8 cellular contexts compared by ENCODE assay signal in the genomic region with DNA sequence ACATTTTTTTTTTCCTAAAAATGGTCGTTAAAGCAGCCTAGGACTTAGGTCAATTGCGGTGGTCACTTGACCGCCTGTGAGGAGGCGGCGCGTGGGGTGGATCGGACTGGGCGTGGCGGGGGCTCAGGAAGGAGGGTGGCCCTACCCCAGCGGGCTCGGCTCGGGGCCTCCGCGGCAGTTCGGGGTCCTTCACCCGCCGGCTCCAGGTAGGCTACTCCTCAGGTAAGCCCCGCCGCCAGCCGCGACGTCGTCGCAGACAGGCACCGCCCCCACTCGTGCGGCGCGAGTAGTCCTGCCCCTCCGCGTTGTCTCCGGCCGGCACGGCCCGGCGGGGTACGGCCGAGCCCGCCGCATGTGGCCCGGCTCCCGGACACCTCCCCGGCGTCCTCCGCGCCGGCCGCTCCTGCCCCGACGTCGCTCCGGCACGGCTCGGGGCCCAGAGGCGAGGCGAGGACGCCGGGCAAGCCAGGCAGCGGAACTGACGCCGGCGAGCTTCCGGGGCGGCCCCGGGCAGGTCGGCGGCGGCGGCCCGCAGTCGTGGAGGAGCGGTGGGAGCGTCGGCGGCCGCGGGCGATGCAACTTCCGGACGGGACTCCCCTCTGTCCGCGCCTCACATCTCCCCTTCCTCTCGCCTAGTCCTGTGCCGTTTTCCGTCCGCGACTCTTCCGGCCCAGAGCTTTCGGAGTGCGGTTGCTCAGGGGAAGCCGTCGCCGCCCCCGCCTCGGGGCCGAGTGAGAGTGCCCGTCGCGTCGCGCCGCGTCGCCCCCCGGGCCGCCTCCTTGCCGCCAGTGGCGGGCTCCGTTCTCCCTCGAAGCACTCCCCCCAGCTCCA. TPM values are rescaled to one million over a fixed set of nuclear protein-coding genes. Genes with fewer than 3 reads are reported as not detected.
DNase-seq lines count a peak whose midpoint lies in the region; ATAC-seq, FAIRE-seq and TF ChIP-seq lines count a peak whose summit lies in the region.

A gene (plus strand): TSS at position 513 of the 831 bp plus-strand sequence. CDS start 322 bp downstream, outside the sequence.

- H3K27me3 ChIP-seq in breast epithelium (no peaks in the 10 kb centered on the region), small intestine (ENCODE audit: control insufficient read depth in 2 of 2, insufficient read depth in 2 of 2, low read length in 2 of 2) (no peaks in the 10 kb centered on the region)

- TF ChIP-seq POLR2A in breast epithelium (IDR thresholded peaks at IDR 0.05): peak; percentile 16

- in situ Hi-C loops in ACHN (cut with HindIII; ENCODE audit: low pct_ligation_motif_present, low pct_unique_long_range_greater_than_20kb, low sequenced_read_pairs): no loop called here

- no peaks in the 10 kb centered on the region for H3K4me1 ChIP-seq in breast epithelium
- no peaks in the 10 kb centered on the region for H3K4me1 ChIP-seq in small intestine (ENCODE audit: control insufficient read depth in 2 of 2, insufficient read depth in 1 of 2, low read depth in 1 of 2, low read length in 1 of 2)

- ATAC-seq in GM18909 (IDR thresholded peaks at IDR 0.05; ENCODE audit: poor library complexity, unreplicated experiment) (peak; percentile 83), HG03139 (IDR thresholded peaks at IDR 0.05; ENCODE audit: unreplicated experiment) (peak; percentile 80)

- FAIRE-seq in small intestine (lab: Jason Lieb, UNC): no peak

- H3K27ac ChIP-seq in breast epithelium (peak within 1 kb of the TSS; percentile 99 to 100), small intestine (ENCODE audit: low read depth in 1 of 2, low read length in 1 of 2) (peak within 1 kb of the TSS; percentile 95 to 99)

- TF ChIP-seq CTCF in WI38 (IDR thresholded peaks at IDR 0.05; ENCODE audit: low read depth, low read length) (no peak), breast epithelium (IDR thresholded peaks at IDR 0.05) (no peak)

- H3K36me3 ChIP-seq in breast epithelium (no peaks in the 10 kb centered on the region), small intestine (ENCODE audit: control insufficient read depth in 2 of 2, insufficient read depth in 2 of 2, low read length in 2 of 2) (no peaks in the 10 kb centered on the region)

- peak within 1 kb of the TSS; percentile 94 for H3K4me3 ChIP-seq in WI38 (ENCODE audit: low read depth, low read length)
- H3K4me3 ChIP-seq in breast epithelium: peak within 1 kb of the TSS; percentile 87 to 92 (median 88)
- H3K4me3 ChIP-seq in small intestine (ENCODE audit: low read depth in 1 of 2, low read length in 2 of 2): peak within 1 kb of the TSS; percentile 96 to 97

- WGBS in small intestine, 3 donors: 0% methylated on average over 87 to 110 of the region's 110 CpGs

- intact Hi-C loops in breast epithelium (cut with DNase I; ENCODE audit: low total_unique reads): no loop called here

- DNase-seq in ACHN (peak; percentile 72), NCI-H2196 treated with DMSO at 0.1 percent for 48 hours (lab: John Stamatoyannopoulos, UW; ENCODE audit: unreplicated experiment) (peak; percentile 84), breast epithelium (ENCODE audit: low spot score in 2 of 2) (peak; percentile 66 to 70), iPS-NIHi11 (ENCODE audit: low spot score) (peak; percentile 92), small intestine (peak; percentile 71)

- H3K9me3 ChIP-seq in breast epithelium (no peaks in the 10 kb centered on the region), small intestine (ENCODE audit: control insufficient read depth, low read depth) (no peaks in the 10 kb centered on the region)

RNA-seq across cellular contexts. Expression of the gene that starts here (rescaled TPM):
- total RNA-seq in breast epithelium: 10 to 100 TPM; 28.2 TPM
- 1 to 10 TPM in 2 of 3 donors, under 1 TPM in 1; 0.89 to 3.1 (median 1.6) TPM for polyA plus RNA-seq in small intestine

Comparison
In these comparisons a context has a peak if more than half of its experiments do, and no peak if none do; other contexts are left out.
1. Peak in every context shown above with its lines: DNase-seq, ATAC-seq, H3K4me3 ChIP-seq and H3K27ac ChIP-seq.